In the genomic region with DNA sequence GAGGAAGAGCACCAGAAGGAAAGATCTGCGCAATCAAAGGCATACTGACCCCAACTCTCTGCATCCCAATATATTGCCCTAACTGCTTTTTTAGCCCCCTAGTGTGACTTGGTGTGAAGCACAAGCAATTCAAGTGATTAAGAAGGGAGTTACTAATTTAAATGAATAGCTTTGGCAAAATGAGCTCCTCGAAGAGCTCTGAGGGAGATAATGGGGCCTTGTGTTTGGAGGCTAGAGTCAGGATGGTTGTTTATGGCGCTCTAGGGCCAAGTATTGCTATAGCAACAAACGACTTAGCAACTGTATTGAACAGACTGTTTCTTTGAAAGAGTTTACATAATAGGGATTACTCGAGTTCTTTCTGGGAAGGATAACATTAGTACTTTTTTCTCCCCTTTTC, we compare ENCODE assay signal across 12 cellular contexts. TPM values are rescaled to one million over a fixed set of nuclear protein-coding genes. Genes with fewer than 3 reads are reported as not detected.
DNase-seq lines count a peak whose midpoint lies in the region; ATAC-seq, FAIRE-seq and TF ChIP-seq lines count a peak whose summit lies in the region.
"Had no signal": no experiment of that assay in that cellular context is flagged by ENCODE, and none has a peak within 500 bp of the region (broad histone marks: within the 10 kb centered on the region; RNA-seq: fewer than 3 reads in every experiment).

No MANE protein-coding gene starts in this region.

- H3K4me3 ChIP-seq in esophagus muscularis mucosa: no peak overlapping the region

- intact Hi-C loops in esophagus muscularis mucosa (cut with DNase I): no loop called here

- peak; percentile 12 for TF ChIP-seq CTCF in GM12873 (IDR thresholded peaks at IDR 0.05; ENCODE audit: insufficient read depth, low read depth, low read length, missing control alignments)
- peak in 1 of 3 experiments; percentile 4 for TF ChIP-seq CTCF in esophagus muscularis mucosa (IDR thresholded peaks at IDR 0.05)

- ATAC-seq in GM19463 (IDR thresholded peaks at IDR 0.05; ENCODE audit: unreplicated experiment): no peak

- FAIRE-seq in HTR-8/SVneo (lab: Jason Lieb, UNC): no peak

- peak overlapping the region; percentile 30 to 75 (median 62) for H3K27ac ChIP-seq in esophagus muscularis mucosa (replicated peaks in 1 of 4)

- no peaks in the 10 kb centered on the region for H3K27me3 ChIP-seq in esophagus muscularis mucosa

- no peaks in the 10 kb centered on the region for H3K36me3 ChIP-seq in esophagus muscularis mucosa

- H3K4me1 ChIP-seq in esophagus muscularis mucosa: peaks cover 0 to 55% (median 39%) of the 10 kb centered on the region in 4 donors

- no peaks in the 10 kb centered on the region for H3K9me3 ChIP-seq in esophagus muscularis mucosa

- TF ChIP-seq POLR2A in esophagus muscularis mucosa (IDR thresholded peaks at IDR 0.05; ENCODE audit: low read depth): no peak

- WGBS in esophagus muscularis mucosa: 35% methylated on average over 5 of the region's 5 CpGs

- peak; percentile 85 for DNase-seq in NCI-H748 (lab: John Stamatoyannopoulos, UW; ENCODE audit: unreplicated experiment)
- no peak for DNase-seq in esophagus muscularis mucosa (ENCODE audit: extremely low spot score)
- peak; percentile 68 for DNase-seq in pons (ENCODE audit: low spot score)
- DNase-seq in DMS53 treated with DMSO at 0.1 percent for 48 hours (lab: John Stamatoyannopoulos, UW; ENCODE audit: unreplicated experiment): no peak
- no peak for DNase-seq in activated CD4-positive, alpha-beta T cell treated with anti-CD3 and anti-CD28 coated beads, Interleukin-2, amount 50 U/mL, for 48 hours
- DNase-seq in HTR-8/SVneo (ENCODE audit: insufficient read length, low spot score): no peak
- DNase-seq: DMS53, KG1, posterior cingulate gyrus had no signal

- TF ChIP-seq EP300 in esophagus muscularis mucosa (IDR thresholded peaks at IDR 0.05): no peak

RNA-seq across cellular contexts. Expression of a gene that starts 11.5 kb away (rescaled TPM):
- 1 to 10 TPM in 1 of 4 donors, not detected in 3; 6.5 TPM for total RNA-seq in esophagus muscularis mucosa
- total RNA-seq: activated CD8-positive, alpha-beta memory T cell treated with anti-CD3 and anti-CD28 coated beads for 36 hours had no signal

Comparison
In these comparisons a context has a peak if more than half of its experiments do, and no peak if none do; other contexts are left out.
1. DNase-seq: peak in NCI-H748 (single experiment) and pons (single experiment); none in esophagus muscularis mucosa (single experiment), DMS53 treated with DMSO at 0.1 percent for 48 hours (single experiment), activated CD4-positive, alpha-beta T cell treated with anti-CD3 and anti-CD28 coated beads, Interleukin-2, amount 50 U/mL, for 48 hours (0 of 2) and HTR-8/SVneo (single experiment).